In the genomic region with DNA sequence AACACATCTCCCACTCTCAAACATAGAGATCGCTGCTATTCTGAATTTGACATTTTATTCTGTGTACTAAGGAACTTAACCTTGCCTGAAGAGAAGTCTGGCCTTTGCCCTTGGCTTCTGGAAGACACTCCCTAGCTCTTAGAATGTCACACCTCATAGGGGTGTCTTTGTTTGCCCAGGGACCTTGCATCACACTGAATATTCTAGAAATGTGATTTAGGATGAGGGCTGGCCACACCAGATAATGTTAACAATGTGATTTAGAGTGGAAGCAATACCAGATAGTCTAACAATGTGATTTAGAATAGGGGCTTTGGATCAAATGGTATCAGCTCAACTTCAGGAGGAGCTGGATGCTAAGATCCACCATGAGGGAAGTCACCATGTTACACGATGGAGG, we compare ENCODE assay signal across 21 cellular contexts. TPM values are rescaled to one million over a fixed set of nuclear protein-coding genes. Genes with fewer than 3 reads are reported as not detected.
DNase-seq lines count a peak whose midpoint lies in the region; ATAC-seq, FAIRE-seq and TF ChIP-seq lines count a peak whose summit lies in the region.
"Had no signal": no experiment of that assay in that cellular context is flagged by ENCODE, and none has a peak within 500 bp of the region (broad histone marks: within the 10 kb centered on the region; RNA-seq: fewer than 3 reads in every experiment).

No MANE protein-coding gene starts in this region.

- peak overlapping the region; percentile 38 for H3K4me3 ChIP-seq in endodermal cell (ENCODE audit: low read length)
- H3K4me3 ChIP-seq: HAP-1 had no signal

- H3K9me3 Mint-ChIP-seq in T-helper 2 cell treated with Interferon-gamma antibody and Interleukin-4, amounts not matched to agents 5 μg/mL and 100 μg/mL, for 36 hours, result no peaks in the 10 kb centered on the region
- H3K9me3 Mint-ChIP-seq in activated CD8-positive, alpha-beta memory T cell treated with anti-CD3 and anti-CD28 coated beads, Interleukin-2, amount 10 ng/mL, durations not matched to agents 7 days and 5 days (ENCODE audit: low read depth), result no peaks in the 10 kb centered on the region
- H3K9me3 Mint-ChIP-seq in endodermal cell, result no peaks in the 10 kb centered on the region
- H3K9me3 Mint-ChIP-seq: CD4-positive, alpha-beta T cell had no signal

- WGBS in endodermal cell (ENCODE audit: insufficient coverage in 1 of 2, insufficient read length in 1 of 2), 2 experiments, result 96% methylated on average over 2 of the region's 2 CpGs; no CpG with 5 or more reads in 1 of the 2 experiments

- H3K27ac ChIP-seq in endodermal cell (ENCODE audit: low read depth, low read length), result no peak overlapping the region
- H3K27ac ChIP-seq: 22Rv1 had no signal

- H3K36me3 Mint-ChIP-seq in T-helper 2 cell treated with Interferon-gamma antibody and Interleukin-4, amounts not matched to agents 5 μg/mL and 100 μg/mL, for 36 hours (ENCODE audit: low read depth), result peaks cover 1% of the 10 kb centered on the region
- peaks cover 2% of the 10 kb centered on the region for H3K36me3 Mint-ChIP-seq in activated CD8-positive, alpha-beta memory T cell treated with anti-CD3 and anti-CD28 coated beads, Interleukin-2, amount 10 ng/mL, durations not matched to agents 7 days and 5 days
- H3K36me3 Mint-ChIP-seq in endodermal cell (ENCODE audit: low read depth), result no peaks in the 10 kb centered on the region

- H3K27ac Mint-ChIP-seq in T-helper 2 cell treated with Interferon-gamma antibody and Interleukin-4, amounts not matched to agents 5 μg/mL and 100 μg/mL, for 36 hours, result peak overlapping the region; percentile 62
- H3K27ac Mint-ChIP-seq in activated CD8-positive, alpha-beta memory T cell treated with anti-CD3 and anti-CD28 coated beads, Interleukin-2, amount 10 ng/mL, durations not matched to agents 7 days and 5 days, result peak overlapping the region; percentile 86
- no peak overlapping the region for H3K27ac Mint-ChIP-seq in endodermal cell
- H3K27ac Mint-ChIP-seq: CD4-positive, alpha-beta T cell; HFFc6 had no signal

- no peak overlapping the region for H3K9ac ChIP-seq in endodermal cell (ENCODE audit: extremely low read depth, low read length, poor library complexity, severe bottlenecking)

- H3K27me3 ChIP-seq in endodermal cell (ENCODE audit: control insufficient read depth, insufficient read depth, low read length, poor library complexity, severe bottlenecking), result no peaks in the 10 kb centered on the region

- no peak for ATAC-seq in activated CD8-positive, alpha-beta memory T cell treated with anti-CD3 and anti-CD28 coated beads, Interleukin-2, amount 10 ng/mL, durations not matched to agents 7 days and 5 days
- no peak for ATAC-seq in HG02588 (IDR thresholded peaks at IDR 0.05; ENCODE audit: unreplicated experiment)
- ATAC-seq: HepG2 had no signal

- FAIRE-seq in GM12892 (lab: Jason Lieb, UNC), result peak; percentile 73
- FAIRE-seq: GM12891, H1, HepG2, HTR-8/SVneo had no signal

- peaks cover 58% of the 10 kb centered on the region for H3K4me1 Mint-ChIP-seq in T-helper 2 cell treated with Interferon-gamma antibody and Interleukin-4, amounts not matched to agents 5 μg/mL and 100 μg/mL, for 36 hours (ENCODE audit: low read depth)
- peaks cover 62% of the 10 kb centered on the region for H3K4me1 Mint-ChIP-seq in activated CD8-positive, alpha-beta memory T cell treated with anti-CD3 and anti-CD28 coated beads, Interleukin-2, amount 10 ng/mL, durations not matched to agents 7 days and 5 days
- peaks cover 17% of the 10 kb centered on the region for H3K4me1 Mint-ChIP-seq in endodermal cell

- H3K36me3 ChIP-seq in endodermal cell (ENCODE audit: control insufficient read depth, insufficient read depth, low read length), result no peaks in the 10 kb centered on the region
- H3K36me3 ChIP-seq: HAP-1 had no signal

- peaks cover 13% of the 10 kb centered on the region for H3K9me3 ChIP-seq in endodermal cell (ENCODE audit: control insufficient read depth, low read length)
- H3K9me3 ChIP-seq: HAP-1 had no signal

- peaks cover 7% of the 10 kb centered on the region for H3K4me1 ChIP-seq in endodermal cell (ENCODE audit: control insufficient read depth, insufficient read depth, low read length)
- H3K4me1 ChIP-seq: HAP-1 had no signal

- CTCF ChIA-PET in activated CD8-positive, alpha-beta memory T cell treated with anti-CD3 and anti-CD28 coated beads, Interleukin-2, amount 10 ng/mL, durations not matched to agents 7 days and 5 days (lab: Charles Lee), result interaction anchor here (0.7 to 5.9 kb wide), 12 partner anchors 9 to 701 kb away, joined by 3 to 204 read pairs (median 4); a partner anchor contains a TSS

- no peak for DNase-seq in T-helper 2 cell treated with Interferon-gamma antibody and Interleukin-4, amounts not matched to agents 5 μg/mL and 100 μg/mL, for 36 hours (ENCODE audit: low spot score)
- no peak for DNase-seq in T-helper 2 cell
- DNase-seq in activated CD8-positive, alpha-beta memory T cell treated with anti-CD3 and anti-CD28 coated beads, Interleukin-2, amount 10 ng/mL, durations not matched to agents 7 days and 5 days, result no peak
- no peak for DNase-seq in activated CD8-positive, alpha-beta memory T cell treated with anti-CD3 and anti-CD28 coated beads for 24 hours
- no peak for DNase-seq in GM12892 (ENCODE audit: insufficient read length)
- peak; percentile 34 for DNase-seq in endodermal cell
- DNase-seq in GF-D8 (lab: John Stamatoyannopoulos, UW), result no peak
- DNase-seq: Calu3; CD4-positive, alpha-beta T cell; DMS 273 treated with DMSO at 0.1 percent for 48 hours; HFFc6 had no signal

- TF ChIP-seq CTCF in endodermal cell (conservative IDR thresholded peaks at IDR 0.05), result no peak

- H3K4me3 Mint-ChIP-seq in T-helper 2 cell treated with Interferon-gamma antibody and Interleukin-4, amounts not matched to agents 5 μg/mL and 100 μg/mL, for 36 hours, result peak overlapping the region; percentile 54
- H3K4me3 Mint-ChIP-seq in activated CD8-positive, alpha-beta memory T cell treated with anti-CD3 and anti-CD28 coated beads, Interleukin-2, amount 10 ng/mL, durations not matched to agents 7 days and 5 days, result no peak overlapping the region
- H3K4me3 Mint-ChIP-seq in endodermal cell, result no peak overlapping the region
- H3K4me3 Mint-ChIP-seq: CD4-positive, alpha-beta T cell; HFFc6 had no signal

- H3K27me3 Mint-ChIP-seq in T-helper 2 cell treated with Interferon-gamma antibody and Interleukin-4, amounts not matched to agents 5 μg/mL and 100 μg/mL, for 36 hours (ENCODE audit: low read depth), result peaks cover 18% of the 10 kb centered on the region
- peaks cover 22% of the 10 kb centered on the region for H3K27me3 Mint-ChIP-seq in activated CD8-positive, alpha-beta memory T cell treated with anti-CD3 and anti-CD28 coated beads, Interleukin-2, amount 10 ng/mL, durations not matched to agents 7 days and 5 days
- H3K27me3 Mint-ChIP-seq in endodermal cell (ENCODE audit: insufficient read depth), result no peaks in the 10 kb centered on the region

- no peak for TF ChIP-seq POLR2A in GM12892 (IDR thresholded peaks at IDR 0.05; ENCODE audit: low read depth, low read length)

RNA-seq across cellular contexts. Expression of a gene that starts 6.6 kb away (rescaled TPM):
- not detected for total RNA-seq in activated CD8-positive, alpha-beta memory T cell treated with anti-CD3 and anti-CD28 coated beads, Interleukin-2, amount 10 ng/mL, durations not matched to agents 7 days and 5 days
- polyA plus RNA-seq in GM12892 (2012; ENCODE audit: missing spikeins), result not detected
- total RNA-seq in endodermal cell, result not detected
- polyA plus RNA-seq in endodermal cell (2013, experiment 1 of 2), result not detected
- polyA plus RNA-seq in endodermal cell (2013, experiment 2 of 2), result not detected
- total RNA-seq: A673; Calu3; CD4-positive, alpha-beta T cell; G401; H1; HepG2; HFFc6 had no signal
- polyA plus RNA-seq: BJ, H1, HepG2 had no signal

RNA-seq across cellular contexts. Expression of a gene that starts 32.6 kb away (rescaled TPM):
- total RNA-seq in activated CD8-positive, alpha-beta memory T cell treated with anti-CD3 and anti-CD28 coated beads, Interleukin-2, amount 10 ng/mL, durations not matched to agents 7 days and 5 days, result 1 to 10 TPM in 1 of 2 experiments, under 1 TPM in 1; 0.96 to 6.2 TPM
- polyA plus RNA-seq in GM12892 (2012; ENCODE audit: missing spikeins), result 4.2 TPM
- total RNA-seq in endodermal cell, result not detected
- polyA plus RNA-seq in endodermal cell (2013, experiment 1 of 2), result not detected
- not detected for polyA plus RNA-seq in endodermal cell (2013, experiment 2 of 2)
- total RNA-seq: A673, Calu3, G401, H1, HFFc6 had no signal
- polyA plus RNA-seq: BJ, HepG2 had no signal

RNA-seq across cellular contexts. Expression of a gene that starts 54.0 kb away (rescaled TPM):
- total RNA-seq in activated CD8-positive, alpha-beta memory T cell treated with anti-CD3 and anti-CD28 coated beads, Interleukin-2, amount 10 ng/mL, durations not matched to agents 7 days and 5 days, result under 1 TPM; 0.18 to 0.23 TPM
- not detected for polyA plus RNA-seq in GM12892 (2012; ENCODE audit: missing spikeins)
- total RNA-seq in endodermal cell, result 10 to 100 TPM; 42.7 to 49.4 TPM
- polyA plus RNA-seq in endodermal cell (2013, experiment 1 of 2), result 66.0 TPM
- polyA plus RNA-seq in endodermal cell (2013, experiment 2 of 2), result 57.1 TPM
- total RNA-seq: Calu3; CD4-positive, alpha-beta T cell; G401; HFFc6 had no signal
- polyA plus RNA-seq: BJ had no signal

Comparison
In these comparisons a context has a peak if more than half of its experiments do, and no peak if none do; other contexts are left out.
1. RNA of a gene that starts 54.0 kb away (total RNA-seq): 42.7 to 49.4 TPM in endodermal cell; 0.18 to 0.23 TPM in activated CD8-positive, alpha-beta memory T cell treated with anti-CD3 and anti-CD28 coated beads, Interleukin-2, amount 10 ng/mL, durations not matched to agents 7 days and 5 days; every median in the first group is over 10 times any median in the second.